Comparison of ENCODE assay signal across 1 cellular context in the genomic region with DNA sequence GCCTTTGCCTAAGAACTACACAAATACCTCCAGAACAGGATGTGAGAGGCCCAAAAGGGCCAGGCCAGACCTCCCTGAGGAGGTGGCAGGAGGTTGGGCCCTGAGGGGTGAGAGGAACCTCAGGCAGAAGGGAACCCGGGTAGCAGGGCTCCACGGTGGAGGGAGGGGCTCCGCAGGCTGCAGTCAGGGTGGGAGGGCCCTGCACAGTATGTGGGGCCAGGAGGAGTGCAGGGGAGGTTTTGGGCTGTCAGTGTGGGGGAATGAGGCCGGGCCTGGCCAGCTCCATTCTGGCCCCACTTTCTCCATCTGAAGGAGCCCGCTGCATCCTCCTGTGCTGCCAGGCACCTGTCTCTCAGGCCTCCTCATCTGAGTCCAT.
TF ChIP-seq lines count a peak whose summit lies in the region.

No MANE protein-coding gene starts in this region.

TF ChIP-seq in HEK293, 187 proteins besides CTCF, POLR2A, EP300 and RAD21 (continued from another document):
- TF ChIP-seq, protein P1, sequence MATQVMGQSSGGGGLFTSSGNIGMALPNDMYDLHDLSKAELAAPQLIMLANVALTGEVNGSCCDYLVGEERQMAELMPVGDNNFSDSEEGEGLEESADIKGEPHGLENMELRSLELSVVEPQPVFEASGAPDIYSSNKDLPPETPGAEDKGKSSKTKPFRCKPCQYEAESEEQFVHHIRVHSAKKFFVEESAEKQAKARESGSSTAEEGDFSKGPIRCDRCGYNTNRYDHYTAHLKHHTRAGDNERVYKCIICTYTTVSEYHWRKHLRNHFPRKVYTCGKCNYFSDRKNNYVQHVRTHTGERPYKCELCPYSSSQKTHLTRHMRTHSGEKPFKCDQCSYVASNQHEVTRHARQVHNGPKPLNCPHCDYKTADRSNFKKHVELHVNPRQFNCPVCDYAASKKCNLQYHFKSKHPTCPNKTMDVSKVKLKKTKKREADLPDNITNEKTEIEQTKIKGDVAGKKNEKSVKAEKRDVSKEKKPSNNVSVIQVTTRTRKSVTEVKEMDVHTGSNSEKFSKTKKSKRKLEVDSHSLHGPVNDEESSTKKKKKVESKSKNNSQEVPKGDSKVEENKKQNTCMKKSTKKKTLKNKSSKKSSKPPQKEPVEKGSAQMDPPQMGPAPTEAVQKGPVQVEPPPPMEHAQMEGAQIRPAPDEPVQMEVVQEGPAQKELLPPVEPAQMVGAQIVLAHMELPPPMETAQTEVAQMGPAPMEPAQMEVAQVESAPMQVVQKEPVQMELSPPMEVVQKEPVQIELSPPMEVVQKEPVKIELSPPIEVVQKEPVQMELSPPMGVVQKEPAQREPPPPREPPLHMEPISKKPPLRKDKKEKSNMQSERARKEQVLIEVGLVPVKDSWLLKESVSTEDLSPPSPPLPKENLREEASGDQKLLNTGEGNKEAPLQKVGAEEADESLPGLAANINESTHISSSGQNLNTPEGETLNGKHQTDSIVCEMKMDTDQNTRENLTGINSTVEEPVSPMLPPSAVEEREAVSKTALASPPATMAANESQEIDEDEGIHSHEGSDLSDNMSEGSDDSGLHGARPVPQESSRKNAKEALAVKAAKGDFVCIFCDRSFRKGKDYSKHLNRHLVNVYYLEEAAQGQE (tag by site-specific recombination; IDR thresholded peaks at IDR 0.05) = no peak
